In the genomic region with DNA sequence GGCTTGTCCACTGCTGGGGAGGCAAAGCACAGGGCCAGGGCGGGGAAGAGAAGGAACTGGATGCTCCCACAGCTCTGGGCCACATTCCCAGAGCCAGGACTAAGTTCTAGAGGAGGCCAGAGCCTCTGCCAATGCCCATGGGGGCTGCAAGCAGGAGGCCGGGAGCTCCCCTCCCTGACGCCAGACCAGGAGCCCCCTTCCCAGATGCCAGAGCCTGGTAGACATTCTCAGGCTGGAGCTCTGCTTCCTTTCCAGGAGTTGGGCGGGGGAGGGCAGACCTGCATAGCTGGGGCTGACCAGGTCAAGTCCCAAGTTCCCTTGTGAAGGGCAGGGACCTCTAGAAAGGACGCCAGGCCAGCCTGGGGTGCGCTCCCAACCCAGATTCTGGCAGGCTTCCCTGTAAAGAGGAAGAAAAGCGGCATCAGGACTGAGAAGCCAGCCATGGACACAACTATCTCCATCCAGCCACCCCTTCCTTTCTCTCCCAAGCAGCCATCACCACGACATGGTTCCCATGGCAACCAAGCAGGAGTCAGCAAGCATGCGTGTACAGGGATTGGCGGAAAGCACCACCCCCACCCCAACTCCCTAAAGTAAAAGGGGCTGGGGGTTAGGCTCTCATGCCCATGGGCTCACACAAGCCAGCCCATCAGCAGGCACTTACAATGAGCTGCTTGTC, we compare ENCODE assay signal across 13 cellular contexts. TPM values are rescaled to one million over a fixed set of nuclear protein-coding genes. Genes with fewer than 3 reads are reported as not detected.
DNase-seq lines count a peak whose midpoint lies in the region; ATAC-seq and TF ChIP-seq lines count a peak whose summit lies in the region.
"Had no signal": no experiment of that assay in that cellular context is flagged by ENCODE, and none has a peak within 500 bp of the region (broad histone marks: within the 10 kb centered on the region; RNA-seq: fewer than 3 reads in every experiment).

No MANE protein-coding gene starts in this region.

- peak overlapping the region in 5 of 7 donors; percentile 54 to 76 (median 74) for H3K27ac Mint-ChIP-seq in CD4-positive, alpha-beta memory T cell
- peak overlapping the region; percentile 33 for H3K27ac Mint-ChIP-seq in nephron progenitor cell

- CTCF ChIA-PET in CD4-positive, alpha-beta memory T cell (lab: Charles Lee; ENCODE audit: partially characterized antibody): interaction anchor here (1.2 to 4.3 kb wide), 4 partner anchors 8 to 39 kb away, joined by 3 to 21 read pairs (median 5); no protein-coding TSS in a partner anchor

- H3K9me3 Mint-ChIP-seq in CD4-positive, alpha-beta memory T cell: no peaks in the 10 kb centered on the region
- no peaks in the 10 kb centered on the region for H3K9me3 Mint-ChIP-seq in nephron progenitor cell

- H3K9ac ChIP-seq in HUES64 (ENCODE audit: low read depth, low read length): 0 out of 2 replicates have a peak overlapping the region, but pooled peaks have one; percentile 26

- peaks cover 79% of the 10 kb centered on the region for H3K4me1 ChIP-seq in CD4-positive, alpha-beta memory T cell (ENCODE audit: insufficient read depth, low read length)
- peaks cover 18% of the 10 kb centered on the region for H3K4me1 ChIP-seq in HUES64 (ENCODE audit: insufficient read depth, low read length)

- WGBS in HUES64: 72% methylated on average over 10 of the region's 10 CpGs

- no peak overlapping the region for H3K4me3 Mint-ChIP-seq in CD4-positive, alpha-beta memory T cell
- H3K4me3 Mint-ChIP-seq in nephron progenitor cell: peak overlapping the region; percentile 30

- TF ChIP-seq CTCF in dorsolateral prefrontal cortex (IDR thresholded peaks at IDR 0.05 in 54 of 56, conservative IDR thresholded peaks at IDR 0.05 in 2 of 56; ENCODE audit: low read depth in 1 of 56, partially characterized antibody in 56 of 56) (no peak), nephron progenitor cell (IDR thresholded peaks at IDR 0.05) (no peak)

- DNase-seq in CD4-positive, alpha-beta memory T cell: no peak
- DNase-seq in dorsolateral prefrontal cortex (peak in 4 of 10 donors; percentile 42 to 64 (median 60)), nephron progenitor cell (peak; percentile 48), NCI-H2171 treated with DMSO at 0.1 percent for 48 hours (lab: John Stamatoyannopoulos, UW) (no peak)
- no peak for DNase-seq in stimulated activated CD4-positive, alpha-beta T cell treated with anti-CD3 and anti-CD28 coated beads, Interleukin-12 subunit alpha, Interleukin-12 subunit beta, amount 100 ng/mL, for 4 hours
- DNase-seq: activated gamma-delta T cell, Calu3, esophagus squamous epithelium, NCI-H1930, OCI-M1 had no signal

- intact Hi-C loops in CD4-positive, alpha-beta memory T cell (cut with micrococcal nuclease): no loop called here
- intact Hi-C loops in dorsolateral prefrontal cortex (cut with DNase I): no loop called here

- H3K27me3 ChIP-seq in CD4-positive, alpha-beta memory T cell (ENCODE audit: insufficient read depth, low read length): no peaks in the 10 kb centered on the region
- H3K27me3 ChIP-seq in HUES64 (ENCODE audit: insufficient read depth, low read length): no peaks in the 10 kb centered on the region
- H3K27me3 ChIP-seq in dorsolateral prefrontal cortex: no peaks in the 10 kb centered on the region

- no peak for ATAC-seq in GM21526 (IDR thresholded peaks at IDR 0.05; ENCODE audit: low FRiP score, unreplicated experiment)

- POLR2A ChIA-PET in CD4-positive, alpha-beta memory T cell (lab: Charles Lee; ENCODE audit: partially characterized antibody): interaction anchor here (0.9 to 1.5 kb wide), 4 partner anchors 8 to 19 kb away, joined by 3 to 5 read pairs (median 3); no protein-coding TSS in a partner anchor

- no peaks in the 10 kb centered on the region for H3K27me3 Mint-ChIP-seq in CD4-positive, alpha-beta memory T cell
- H3K27me3 Mint-ChIP-seq in nephron progenitor cell (ENCODE audit: low read depth, poor library complexity): peaks cover 6% of the 10 kb centered on the region

- H3K4me1 Mint-ChIP-seq in CD4-positive, alpha-beta memory T cell: peaks cover 42 to 59% (median 50%) of the 10 kb centered on the region in 4 donors
- H3K4me1 Mint-ChIP-seq in nephron progenitor cell: peaks cover 41% of the 10 kb centered on the region

- no peak overlapping the region for H3K4me3 ChIP-seq in CD4-positive, alpha-beta memory T cell (ENCODE audit: low read length in 2 of 2)
- H3K4me3 ChIP-seq in HUES64 (ENCODE audit: low read length) (no peak overlapping the region), dorsolateral prefrontal cortex (peak overlapping the region in 3 of 59 donors; percentile 5 to 12 (median 9))
- H3K4me3 ChIP-seq: esophagus squamous epithelium, thoracic aorta had no signal

- H3K9me3 ChIP-seq in CD4-positive, alpha-beta memory T cell (ENCODE audit: control insufficient read depth in 1 of 2, low read length in 2 of 2): no peaks in the 10 kb centered on the region
- no peaks in the 10 kb centered on the region for H3K9me3 ChIP-seq in HUES64 (ENCODE audit: insufficient read depth, low read depth, low read length)
- H3K9me3 ChIP-seq: esophagus squamous epithelium, thoracic aorta had no signal

- no peak overlapping the region for H3K27ac ChIP-seq in CD4-positive, alpha-beta memory T cell (ENCODE audit: low read depth, low read length)
- H3K27ac ChIP-seq in HUES64 (ENCODE audit: low read depth, low read length) (no peak overlapping the region), dorsolateral prefrontal cortex (peak overlapping the region in 51 of 59 donors; percentile 3 to 81 (median 62))
- H3K27ac ChIP-seq: esophagus squamous epithelium, thoracic aorta had no signal

- H3K36me3 ChIP-seq in CD4-positive, alpha-beta memory T cell (ENCODE audit: insufficient read depth, low read length): peaks cover 20% of the 10 kb centered on the region
- H3K36me3 ChIP-seq in HUES64 (ENCODE audit: insufficient read depth, low read length): 0 out of 2 replicates have a peak, but pooled peaks cover 4% of the 10 kb centered on the region
- H3K36me3 ChIP-seq: esophagus squamous epithelium, thoracic aorta had no signal

- H3K36me3 Mint-ChIP-seq in CD4-positive, alpha-beta memory T cell: peaks cover 3 to 30% of the 10 kb centered on the region in 2 donors
- H3K36me3 Mint-ChIP-seq in nephron progenitor cell (ENCODE audit: low read depth): no peaks in the 10 kb centered on the region

RNA-seq across cellular contexts. Expression of a gene that starts 13.4 kb away (rescaled TPM):
- total RNA-seq in CD4-positive, alpha-beta memory T cell: 10 to 100 TPM; 90.3 to 94.7 TPM
- 10 to 100 TPM in 1 of 2 donors, under 1 TPM in 1; 0.55 to 10.4 TPM for polyA plus RNA-seq in CD4-positive, alpha-beta memory T cell
- 10.5 TPM for polyA plus RNA-seq in HUES64 (2013, experiment 1 of 2)
- 13.0 TPM for polyA plus RNA-seq in HUES64 (2013, experiment 2 of 2)
- total RNA-seq in dorsolateral prefrontal cortex: 10 to 100 TPM; 21.8 to 76.7 (median 45.0) TPM

Comparison
In these comparisons a context has a peak if more than half of its experiments do, and no peak if none do; other contexts are left out.
1. H3K27ac ChIP-seq: peak in dorsolateral prefrontal cortex (51 of 59); none in CD4-positive, alpha-beta memory T cell (single experiment) and HUES64 (single experiment).